ENCODE assay signal across 16 cellular contexts in genomic region chr9:105357937-105358336, GRCh38.
DNase-seq lines count a peak whose midpoint lies in the region; ATAC-seq, FAIRE-seq and TF ChIP-seq lines count a peak whose summit lies in the region.
"Had no signal": no experiment of that assay in that cellular context is flagged by ENCODE, and none has a peak within 500 bp of the region (broad histone marks: within the 10 kb centered on the region; RNA-seq: fewer than 3 reads in every experiment).

No MANE protein-coding gene starts in this region.

- H3K4me1 Mint-ChIP-seq in glutamatergic neuron (ENCODE audit: low read depth, unreplicated experiment), result no peaks in the 10 kb centered on the region

- TF ChIP-seq CTCF in glutamatergic neuron (IDR thresholded peaks at IDR 0.05; ENCODE audit: partially characterized antibody, unreplicated experiment), result no peak

- H3K9me3 Mint-ChIP-seq in glutamatergic neuron (ENCODE audit: unreplicated experiment), result no peaks in the 10 kb centered on the region
- H3K9me3 Mint-ChIP-seq: HFFc6 had no signal

- FAIRE-seq in GM12891 (lab: Jason Lieb, UNC), result peak; percentile 90

- ATAC-seq in GM19351 (IDR thresholded peaks at IDR 0.05; ENCODE audit: unreplicated experiment), result peak; percentile 94
- peak; percentile 82 for ATAC-seq in HG02610 (IDR thresholded peaks at IDR 0.05; ENCODE audit: unreplicated experiment)
- ATAC-seq in HG03342 (IDR thresholded peaks at IDR 0.05; ENCODE audit: unreplicated experiment), result peak; percentile 94
- ATAC-seq in Right ventricle myocardium superior (ENCODE audit: poor library complexity), result no peak

- H3K36me3 Mint-ChIP-seq in glutamatergic neuron (ENCODE audit: unreplicated experiment), result no peaks in the 10 kb centered on the region

- intact Hi-C loops in Right ventricle myocardium superior (cut with DNase I), result no loop called here

- no peak overlapping the region for H3K4me3 Mint-ChIP-seq in glutamatergic neuron (ENCODE audit: unreplicated experiment)
- H3K4me3 Mint-ChIP-seq: activated naive CD8-positive, alpha-beta T cell; HFFc6 had no signal

- H3K27me3 Mint-ChIP-seq in glutamatergic neuron (ENCODE audit: unreplicated experiment), result no peaks in the 10 kb centered on the region
- H3K27me3 Mint-ChIP-seq: activated naive CD8-positive, alpha-beta T cell had no signal

- H3K27ac Mint-ChIP-seq in glutamatergic neuron (ENCODE audit: unreplicated experiment), result no peak overlapping the region
- H3K27ac Mint-ChIP-seq: activated naive CD8-positive, alpha-beta T cell; HFFc6 had no signal

- DNase-seq in GM12891 (ENCODE audit: insufficient read length, low spot score) (peak; percentile 15), glutamatergic neuron (no peak), activated gamma-delta T cell treated with Interleukin-2 at 50 U/mL for 16 hours (no peak), Right ventricle myocardium superior (no peak), NCI-H146 treated with DMSO at 0.1 percent for 48 hours (lab: John Stamatoyannopoulos, UW; ENCODE audit: unreplicated experiment) (no peak)
- DNase-seq: activated CD4-positive, alpha-beta T cell treated with anti-CD3 and anti-CD28 coated beads, Interleukin-2, amount 50 U/mL, for 1 hour; effector CD8-positive, alpha-beta T cell; HFFc6; hippocampal formation; MV-4-11; NCI-H526; upper lobe of left lung had no signal

- no peak for TF ChIP-seq POLR2A in GM12891 (IDR thresholded peaks at IDR 0.05; ENCODE audit: low read depth, low read length)

TF ChIP-seq in GM12891, 5 proteins besides CTCF, POLR2A, EP300 and RAD21:
- TF ChIP-seq POU2F2 (IDR thresholded peaks at IDR 0.05; ENCODE audit: low read depth, low read length) (peak; percentile 98), PAX5 (IDR thresholded peaks at IDR 0.05; ENCODE audit: insufficient read depth, low read length, severe bottlenecking) (no peak)
